8 cellular contexts compared by ENCODE assay signal in genomic region chr11:1389932-1390587, GRCh38. TPM values are rescaled to one million over a fixed set of nuclear protein-coding genes. Genes with fewer than 3 reads are reported as not detected.
A peak's percentile ranks its signal among the peaks of the same experiment; 100 is the strongest.
DNase-seq lines count a peak whose midpoint lies in the region; ATAC-seq and TF ChIP-seq lines count a peak whose summit lies in the region.

BRSK2 (plus strand) TSS chr11:1389934; CDS start chr11:1390285, 351 bp downstream.

- peak within 1 kb of the TSS; percentile 54 for H3K4me3 ChIP-seq in GM12865 (ENCODE audit: low read depth, low read length)
- peak within 1 kb of the TSS; percentile 49 to 62 (median 55) for H3K4me3 ChIP-seq in Peyer's patch
- peak within 1 kb of the TSS; percentile 34 to 61 (median 38) for H3K4me3 ChIP-seq in fibroblast of lung (replicated peaks in 1 of 4; ENCODE audit: control extremely low read depth in 1 of 4, insufficient read depth in 1 of 4, low read depth in 3 of 4, low read length in 4 of 4)
- peak within 1 kb of the TSS; percentile 74 for H3K4me3 ChIP-seq in rectal smooth muscle tissue (ENCODE audit: low read length)

- no peak for DNase-seq in GM12865 (ENCODE audit: low read depth)
- no peak for DNase-seq in Peyer's patch
- no peak for DNase-seq in fibroblast of lung (ENCODE audit: low read depth in 2 of 2)
- DNase-seq in iPS-NIHi11 (ENCODE audit: low spot score) = no peak
- DNase-seq in activated CD4-positive, alpha-beta T cell treated with anti-CD3 and anti-CD28 coated beads for 48 hours = no peak

- ATAC-seq in HG02970 (IDR thresholded peaks at IDR 0.05; ENCODE audit: low FRiP score, unreplicated experiment) = no peak
- ATAC-seq in HG03460 (IDR thresholded peaks at IDR 0.05; ENCODE audit: unreplicated experiment) = no peak

- H3K27ac ChIP-seq in Peyer's patch (peak within 1 kb of the TSS; percentile 35 to 66 (median 52)), fibroblast of lung (ENCODE audit: insufficient read depth, low read length) (no peak within 1 kb of the TSS), rectal smooth muscle tissue (ENCODE audit: low read depth, low read length) (peak within 1 kb of the TSS; percentile 58)

- no peak for TF ChIP-seq POLR2A in Peyer's patch (IDR thresholded peaks at IDR 0.05)

- TF ChIP-seq CTCF in GM12865 (IDR thresholded peaks at IDR 0.05; ENCODE audit: insufficient read depth, low read depth, low read length, missing control alignments) (no peak), Peyer's patch (IDR thresholded peaks at IDR 0.05) (no peak), fibroblast of lung (conservative IDR thresholded peaks at IDR 0.05 in 1 of 2, IDR thresholded peaks at IDR 0.05 in 1 of 2; ENCODE audit: low read depth in 1 of 2, low read length in 2 of 2) (no peak)

- H3K4me1 ChIP-seq in Peyer's patch (peaks cover 0 to 18% (median 11%) of the 10 kb centered on the region in 4 donors), fibroblast of lung (ENCODE audit: control insufficient read depth, extremely low read depth, insufficient read depth, low read length) (no peaks in the 10 kb centered on the region), rectal smooth muscle tissue (ENCODE audit: control insufficient read depth, insufficient read depth, low read length) (peaks cover 2% of the 10 kb centered on the region)

- peak within 1 kb of the TSS; percentile 70 for H2AFZ ChIP-seq in fibroblast of lung (ENCODE audit: low read length)

- H3K9me3 ChIP-seq in Peyer's patch (no peaks in the 10 kb centered on the region), fibroblast of lung (ENCODE audit: control insufficient read depth, insufficient read depth, low read depth, low read length) (no peaks in the 10 kb centered on the region)

- H3K9ac ChIP-seq in fibroblast of lung (ENCODE audit: insufficient read depth, low read length) (peak within 1 kb of the TSS; percentile 66), rectal smooth muscle tissue (ENCODE audit: low read length) (peak within 1 kb of the TSS; percentile 30)

- H3K27me3 ChIP-seq in Peyer's patch (peaks cover 0 to 11% of the 10 kb centered on the region in 2 donors), fibroblast of lung (ENCODE audit: control insufficient read depth, insufficient read depth, low read length) (peaks cover 11% of the 10 kb centered on the region), rectal smooth muscle tissue (ENCODE audit: control insufficient read depth, insufficient read depth, low read length) (peaks cover 21% of the 10 kb centered on the region)

- no peaks in the 10 kb centered on the region for H3K79me2 ChIP-seq in fibroblast of lung (ENCODE audit: control insufficient read depth, insufficient read depth, low read length)

- H4K20me1 ChIP-seq in fibroblast of lung (ENCODE audit: control insufficient read depth, extremely low read depth, insufficient read depth, low read length) = no peaks in the 10 kb centered on the region

- H3K36me3 ChIP-seq in Peyer's patch (no peaks in the 10 kb centered on the region), fibroblast of lung (ENCODE audit: control insufficient read depth, insufficient read depth, low read length) (no peaks in the 10 kb centered on the region), rectal smooth muscle tissue (ENCODE audit: control insufficient read depth, insufficient read depth, low read length) (no peaks in the 10 kb centered on the region)

- peak within 1 kb of the TSS; percentile 85 for H3K4me2 ChIP-seq in fibroblast of lung (ENCODE audit: extremely low read depth, insufficient read depth, low read length)

RNA-seq across cellular contexts. Expression of gene BRSK2, which starts in this region (rescaled TPM):
- total RNA-seq in Peyer's patch = 1 to 10 TPM in 1 of 4 donors, under 1 TPM in 2, not detected in 1; 0.35 to 6.4 (median 0.40) TPM
- total RNA-seq in fibroblast of lung = 0.26 and 0.33 TPM in 2 replicates
- polyA plus RNA-seq in fibroblast of lung = 0.05 and 0.11 TPM in 2 replicates
- 0.09 and 0.35 TPM in 2 replicates for polyA plus RNA-seq in fibroblast of lung (2012)
- polyA minus RNA-seq in fibroblast of lung (ENCODE audit: low replicate concordance) = 0.20 and 0.26 TPM in 2 replicates
